ENCODE assay signal across 26 cellular contexts in genomic region chr16:79533292-79533691, GRCh38.
"Had no signal": no experiment of that assay in that cellular context is flagged by ENCODE, and none has a peak within 500 bp of the region (broad histone marks: within the 10 kb centered on the region; RNA-seq: fewer than 3 reads in every experiment).

No MANE protein-coding gene starts in this region.

- H3K27ac ChIP-seq: adrenal gland, body of pancreas, epithelial cell of prostate, esophagus squamous epithelium, WERI-Rb-1 had no signal

- H3K9me3 ChIP-seq: adrenal gland, body of pancreas, esophagus squamous epithelium had no signal

- H3K27me3 ChIP-seq: adrenal gland, body of pancreas, esophagus squamous epithelium had no signal

- H3K4me1 ChIP-seq: adrenal gland, body of pancreas had no signal

- H3K36me3 ChIP-seq: adrenal gland, esophagus squamous epithelium, WERI-Rb-1 had no signal

- H3K4me3 ChIP-seq: adrenal gland, body of pancreas, esophagus squamous epithelium had no signal

- DNase-seq: activated B cell treated with CpG ODN at 0.5 μM for 24 hours; activated CD4-positive, alpha-beta T cell treated with anti-CD3 and anti-CD28 coated beads for 48 hours; activated CD4-positive, alpha-beta T cell treated with anti-CD3 and anti-CD28 coated beads, Interleukin-2, amount 50 U/mL, for 1 hour; activated CD4-positive, alpha-beta T cell treated with anti-CD3 and anti-CD28 coated beads, Interleukin-2, amount 50 U/mL, for 48 hours; activated CD8-positive, alpha-beta memory T cell treated with anti-CD3 and anti-CD28 coated beads for 24 hours; activated CD8-positive, alpha-beta T cell treated with anti-CD3 and anti-CD28 coated beads for 36 hours; activated effector memory CD4-positive, alpha-beta T cell treated with anti-CD3 and anti-CD28 coated beads, Interleukin-2, amount 50 U/mL, for 16 hours; activated naive CD4-positive, alpha-beta T cell treated with anti-CD3 and anti-CD28 coated beads for 36 hours; activated naive CD8-positive, alpha-beta T cell treated with anti-CD3 and anti-CD28 coated beads for 36 hours; activated naive CD8-positive, alpha-beta T cell treated with anti-CD3 and anti-CD28 coated beads, Interleukin-2, amount 50 U/mL, for 24 hours; activated T-cell treated with anti-CD3 and anti-CD28 coated beads, Interleukin-2, amount 50 U/mL, for 1 hour; activated T-cell treated with anti-CD3 and anti-CD28 coated beads, Interleukin-2, amount 50 U/mL, for 48 hours; amygdala; aorta; body of pancreas; caudate nucleus; cortex of kidney; effector CD8-positive, alpha-beta T cell; esophagus squamous epithelium; SW 1271; T-cell; T-helper 17 cell; T1000; WERI-Rb-1 had no signal
